Comparison of ENCODE assay signal across 10 cellular contexts in genomic region chr1:212237651-212238050, GRCh38. TPM values are rescaled to one million over a fixed set of nuclear protein-coding genes. Genes with fewer than 3 reads are reported as not detected.
A peak's percentile ranks its signal among the peaks of the same experiment; 100 is the strongest.
DNase-seq lines count a peak whose midpoint lies in the region; ATAC-seq and TF ChIP-seq lines count a peak whose summit lies in the region.
"Had no signal": no experiment of that assay in that cellular context is flagged by ENCODE, and none has a peak within 500 bp of the region (broad histone marks: within the 10 kb centered on the region; RNA-seq: fewer than 3 reads in every experiment).

No MANE protein-coding gene starts in this region.

- DNase-seq in stimulated activated CD4-positive, alpha-beta T cell treated with anti-CD3 and anti-CD28 coated beads, Interleukin-1b, Interleukin-23, amount 100 ng/mL, for 48 hours: peak; percentile 12
- DNase-seq in stimulated activated CD4-positive, alpha-beta T cell treated with anti-CD3 and anti-CD28 coated beads, Interleukin-2, amount 100 ng/mL, for 48 hours: no peak
- DNase-seq in SK-MEL-5 (ENCODE audit: low read depth, low spot score) (peak; percentile 49), HEK293T (ENCODE audit: extremely low spot score) (no peak), medulla oblongata (ENCODE audit: extremely low spot score) (no peak), ureter (ENCODE audit: low spot score) (no peak)
- DNase-seq in stimulated activated CD4-positive, alpha-beta T cell treated with anti-CD3 and anti-CD28 coated beads, Interleukin-12 subunit alpha, Interleukin-12 subunit beta, amount 100 ng/mL, for 4 hours: no peak
- DNase-seq: C1 segment of cervical spinal cord, IMR-90 had no signal

- peak; percentile 97 for ATAC-seq in HG02943 (IDR thresholded peaks at IDR 0.05; ENCODE audit: low read depth, unreplicated experiment)

- POLR2A ChIA-PET in HEK293T (lab: Yijun Ruan, JAX): no interaction called here

- CTCF ChIA-PET in HEK293T (lab: Yijun Ruan, JAX): no interaction called here

- in situ Hi-C loops in SK-MEL-5 (cut with HindIII; ENCODE audit: low pct_unique_long_range_greater_than_20kb, low sequenced_read_pairs): no loop called here

TF ChIP-seq in HEK293T, 16 proteins besides CTCF, POLR2A, EP300 and RAD21:
- TF ChIP-seq SUZ12 (IDR thresholded peaks at IDR 0.05) (no peak), SP1 (IDR thresholded peaks at IDR 0.05) (no peak), BHLHE40 (IDR thresholded peaks at IDR 0.05; ENCODE audit: borderline replicate concordance) (no peak), HDGF (IDR thresholded peaks at IDR 0.05; ENCODE audit: borderline replicate concordance) (no peak), FOXK2 (IDR thresholded peaks at IDR 0.05) (no peak), ZNF384 (IDR thresholded peaks at IDR 0.05) (no peak), L3MBTL2 (conservative IDR thresholded peaks at IDR 0.05) (no peak), PKNOX1 (IDR thresholded peaks at IDR 0.05) (no peak), TARDBP (IDR thresholded peaks at IDR 0.05) (no peak), FOXA1 (IDR thresholded peaks at IDR 0.05) (no peak), FOXM1 (IDR thresholded peaks at IDR 0.05; ENCODE audit: borderline replicate concordance) (no peak), ARNT (IDR thresholded peaks at IDR 0.05) (no peak), CTBP1 (IDR thresholded peaks at IDR 0.05; ENCODE audit: borderline replicate concordance) (no peak)
TF ChIP-seq in HEK293T: peak in this region for 0.

RNA-seq across cellular contexts. Expression of gene PPP2R5A, which starts 47.6 kb away (rescaled TPM):
- total RNA-seq in SK-MEL-5 (2014; rRNA removed; shearing (Covaris generic)): 55.8 and 60.0 TPM in 2 replicates
- 32.4 and 42.6 TPM in 2 replicates for polyA plus RNA-seq in SK-MEL-5 (2015; cell fraction: cytosol; rRNA removed)
- polyA plus RNA-seq in SK-MEL-5 (2015; cell fraction: nucleus; rRNA removed): 18.2 and 26.7 TPM in 2 replicates
- 38.1 TPM for total RNA-seq in ureter

Comparison
In these comparisons a context has a peak if more than half of its experiments do, and no peak if none do; other contexts are left out.
1. DNase-seq: peak in stimulated activated CD4-positive, alpha-beta T cell treated with anti-CD3 and anti-CD28 coated beads, Interleukin-1b, Interleukin-23, amount 100 ng/mL, for 48 hours (single experiment) and SK-MEL-5 (single experiment); none in stimulated activated CD4-positive, alpha-beta T cell treated with anti-CD3 and anti-CD28 coated beads, Interleukin-2, amount 100 ng/mL, for 48 hours (0 of 2), HEK293T (single experiment), medulla oblongata (single experiment), ureter (single experiment) and stimulated activated CD4-positive, alpha-beta T cell treated with anti-CD3 and anti-CD28 coated beads, Interleukin-12 subunit alpha, Interleukin-12 subunit beta, amount 100 ng/mL, for 4 hours (single experiment).